1 cellular context compared by ENCODE assay signal in the genomic region with DNA sequence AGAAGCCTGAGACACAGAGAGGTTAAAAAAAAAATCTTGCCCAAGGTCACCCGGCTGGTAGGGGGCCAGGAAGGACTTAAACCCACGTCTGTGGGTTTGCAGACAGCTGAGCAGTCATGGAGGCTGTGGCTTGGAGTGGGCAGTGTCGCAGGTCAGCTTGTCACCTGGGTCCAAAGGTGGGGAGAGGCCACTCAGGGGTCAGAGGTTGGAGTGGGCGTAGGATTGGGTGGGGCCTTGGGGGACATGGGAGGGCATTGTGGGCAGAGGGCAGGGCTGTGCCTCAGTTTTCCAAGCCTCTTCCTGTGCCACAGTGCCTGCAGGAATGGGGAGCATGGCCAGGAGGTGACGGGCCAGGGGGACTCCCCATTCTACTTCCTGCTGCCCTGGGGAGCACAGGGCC.
TF ChIP-seq lines count a peak whose summit lies in the region.

No MANE protein-coding gene starts in this region.

TF ChIP-seq in GM23338, 12 proteins besides CTCF, POLR2A, EP300 and RAD21 (continued from another document):
- TF ChIP-seq, protein P1, sequence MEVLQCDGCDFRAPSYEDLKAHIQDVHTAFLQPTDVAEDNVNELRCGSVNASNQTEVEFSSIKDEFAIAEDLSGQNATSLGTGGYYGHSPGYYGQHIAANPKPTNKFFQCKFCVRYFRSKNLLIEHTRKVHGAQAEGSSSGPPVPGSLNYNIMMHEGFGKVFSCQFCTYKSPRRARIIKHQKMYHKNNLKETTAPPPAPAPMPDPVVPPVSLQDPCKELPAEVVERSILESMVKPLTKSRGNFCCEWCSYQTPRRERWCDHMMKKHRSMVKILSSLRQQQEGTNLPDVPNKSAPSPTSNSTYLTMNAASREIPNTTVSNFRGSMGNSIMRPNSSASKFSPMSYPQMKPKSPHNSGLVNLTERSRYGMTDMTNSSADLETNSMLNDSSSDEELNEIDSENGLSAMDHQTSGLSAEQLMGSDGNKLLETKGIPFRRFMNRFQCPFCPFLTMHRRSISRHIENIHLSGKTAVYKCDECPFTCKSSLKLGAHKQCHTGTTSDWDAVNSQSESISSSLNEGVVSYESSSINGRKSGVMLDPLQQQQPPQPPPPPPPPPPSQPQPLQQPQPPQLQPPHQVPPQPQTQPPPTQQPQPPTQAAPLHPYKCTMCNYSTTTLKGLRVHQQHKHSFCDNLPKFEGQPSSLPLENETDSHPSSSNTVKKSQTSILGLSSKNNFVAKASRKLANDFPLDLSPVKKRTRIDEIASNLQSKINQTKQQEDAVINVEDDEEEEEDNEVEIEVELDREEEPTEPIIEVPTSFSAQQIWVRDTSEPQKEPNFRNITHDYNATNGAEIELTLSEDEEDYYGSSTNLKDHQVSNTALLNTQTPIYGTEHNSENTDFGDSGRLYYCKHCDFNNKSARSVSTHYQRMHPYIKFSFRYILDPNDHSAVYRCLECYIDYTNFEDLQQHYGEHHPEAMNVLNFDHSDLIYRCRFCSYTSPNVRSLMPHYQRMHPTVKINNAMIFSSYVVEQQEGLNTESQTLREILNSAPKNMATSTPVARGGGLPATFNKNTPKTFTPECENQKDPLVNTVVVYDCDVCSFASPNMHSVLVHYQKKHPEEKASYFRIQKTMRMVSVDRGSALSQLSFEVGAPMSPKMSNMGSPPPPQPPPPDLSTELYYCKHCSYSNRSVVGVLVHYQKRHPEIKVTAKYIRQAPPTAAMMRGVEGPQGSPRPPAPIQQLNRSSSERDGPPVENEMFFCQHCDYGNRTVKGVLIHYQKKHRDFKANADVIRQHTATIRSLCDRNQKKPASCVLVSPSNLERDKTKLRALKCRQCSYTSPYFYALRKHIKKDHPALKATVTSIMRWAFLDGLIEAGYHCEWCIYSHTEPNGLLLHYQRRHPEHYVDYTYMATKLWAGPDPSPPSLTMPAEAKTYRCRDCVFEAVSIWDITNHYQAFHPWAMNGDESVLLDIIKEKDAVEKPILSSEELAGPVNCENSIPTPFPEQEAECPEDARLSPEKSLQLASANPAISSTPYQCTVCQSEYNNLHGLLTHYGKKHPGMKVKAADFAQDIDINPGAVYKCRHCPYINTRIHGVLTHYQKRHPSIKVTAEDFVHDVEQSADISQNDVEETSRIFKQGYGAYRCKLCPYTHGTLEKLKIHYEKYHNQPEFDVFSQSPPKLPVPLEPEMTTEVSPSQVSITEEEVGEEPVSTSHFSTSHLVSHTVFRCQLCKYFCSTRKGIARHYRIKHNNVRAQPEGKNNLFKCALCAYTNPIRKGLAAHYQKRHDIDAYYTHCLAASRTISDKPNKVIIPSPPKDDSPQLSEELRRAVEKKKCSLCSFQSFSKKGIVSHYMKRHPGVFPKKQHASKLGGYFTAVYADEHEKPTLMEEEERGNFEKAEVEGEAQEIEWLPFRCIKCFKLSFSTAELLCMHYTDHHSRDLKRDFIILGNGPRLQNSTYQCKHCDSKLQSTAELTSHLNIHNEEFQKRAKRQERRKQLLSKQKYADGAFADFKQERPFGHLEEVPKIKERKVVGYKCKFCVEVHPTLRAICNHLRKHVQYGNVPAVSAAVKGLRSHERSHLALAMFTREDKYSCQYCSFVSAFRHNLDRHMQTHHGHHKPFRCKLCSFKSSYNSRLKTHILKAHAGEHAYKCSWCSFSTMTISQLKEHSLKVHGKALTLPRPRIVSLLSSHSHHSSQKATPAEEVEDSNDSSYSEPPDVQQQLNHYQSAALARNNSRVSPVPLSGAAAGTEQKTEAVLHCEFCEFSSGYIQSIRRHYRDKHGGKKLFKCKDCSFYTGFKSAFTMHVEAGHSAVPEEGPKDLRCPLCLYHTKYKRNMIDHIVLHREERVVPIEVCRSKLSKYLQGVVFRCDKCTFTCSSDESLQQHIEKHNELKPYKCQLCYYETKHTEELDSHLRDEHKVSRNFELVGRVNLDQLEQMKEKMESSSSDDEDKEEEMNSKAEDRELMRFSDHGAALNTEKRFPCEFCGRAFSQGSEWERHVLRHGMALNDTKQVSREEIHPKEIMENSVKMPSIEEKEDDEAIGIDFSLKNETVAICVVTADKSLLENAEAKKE (CRISPR knock-in tag; IDR thresholded peaks at IDR 0.05): no peak
- TF ChIP-seq ZNF114 (CRISPR knock-in tag; IDR thresholded peaks at IDR 0.05): no peak
- TF ChIP-seq EZH2phosphoT487 (IDR thresholded peaks at IDR 0.05; ENCODE audit: unreplicated experiment): no peak
- TF ChIP-seq CREB1 (CRISPR knock-in tag; IDR thresholded peaks at IDR 0.05; ENCODE audit: low read depth): no peak
- no peak for TF ChIP-seq POLR2AphosphoS5 (IDR thresholded peaks at IDR 0.05; ENCODE audit: low read depth)
- no peak for TF ChIP-seq STAT1 (IDR thresholded peaks at IDR 0.05; ENCODE audit: unreplicated experiment)
- TF ChIP-seq, protein P2, sequence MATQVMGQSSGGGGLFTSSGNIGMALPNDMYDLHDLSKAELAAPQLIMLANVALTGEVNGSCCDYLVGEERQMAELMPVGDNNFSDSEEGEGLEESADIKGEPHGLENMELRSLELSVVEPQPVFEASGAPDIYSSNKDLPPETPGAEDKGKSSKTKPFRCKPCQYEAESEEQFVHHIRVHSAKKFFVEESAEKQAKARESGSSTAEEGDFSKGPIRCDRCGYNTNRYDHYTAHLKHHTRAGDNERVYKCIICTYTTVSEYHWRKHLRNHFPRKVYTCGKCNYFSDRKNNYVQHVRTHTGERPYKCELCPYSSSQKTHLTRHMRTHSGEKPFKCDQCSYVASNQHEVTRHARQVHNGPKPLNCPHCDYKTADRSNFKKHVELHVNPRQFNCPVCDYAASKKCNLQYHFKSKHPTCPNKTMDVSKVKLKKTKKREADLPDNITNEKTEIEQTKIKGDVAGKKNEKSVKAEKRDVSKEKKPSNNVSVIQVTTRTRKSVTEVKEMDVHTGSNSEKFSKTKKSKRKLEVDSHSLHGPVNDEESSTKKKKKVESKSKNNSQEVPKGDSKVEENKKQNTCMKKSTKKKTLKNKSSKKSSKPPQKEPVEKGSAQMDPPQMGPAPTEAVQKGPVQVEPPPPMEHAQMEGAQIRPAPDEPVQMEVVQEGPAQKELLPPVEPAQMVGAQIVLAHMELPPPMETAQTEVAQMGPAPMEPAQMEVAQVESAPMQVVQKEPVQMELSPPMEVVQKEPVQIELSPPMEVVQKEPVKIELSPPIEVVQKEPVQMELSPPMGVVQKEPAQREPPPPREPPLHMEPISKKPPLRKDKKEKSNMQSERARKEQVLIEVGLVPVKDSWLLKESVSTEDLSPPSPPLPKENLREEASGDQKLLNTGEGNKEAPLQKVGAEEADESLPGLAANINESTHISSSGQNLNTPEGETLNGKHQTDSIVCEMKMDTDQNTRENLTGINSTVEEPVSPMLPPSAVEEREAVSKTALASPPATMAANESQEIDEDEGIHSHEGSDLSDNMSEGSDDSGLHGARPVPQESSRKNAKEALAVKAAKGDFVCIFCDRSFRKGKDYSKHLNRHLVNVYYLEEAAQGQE (IDR thresholded peaks at IDR 0.05; ENCODE audit: unreplicated experiment): no peak
- no peak for TF ChIP-seq ZNF331 (CRISPR knock-in tag; IDR thresholded peaks at IDR 0.05; ENCODE audit: low read depth)
- no peak for TF ChIP-seq EZH2 (IDR thresholded peaks at IDR 0.05; ENCODE audit: low read depth, unreplicated experiment)
- no peak for TF ChIP-seq NANOG (IDR thresholded peaks at IDR 0.05; ENCODE audit: borderline replicate concordance)
- TF ChIP-seq, protein P3, sequence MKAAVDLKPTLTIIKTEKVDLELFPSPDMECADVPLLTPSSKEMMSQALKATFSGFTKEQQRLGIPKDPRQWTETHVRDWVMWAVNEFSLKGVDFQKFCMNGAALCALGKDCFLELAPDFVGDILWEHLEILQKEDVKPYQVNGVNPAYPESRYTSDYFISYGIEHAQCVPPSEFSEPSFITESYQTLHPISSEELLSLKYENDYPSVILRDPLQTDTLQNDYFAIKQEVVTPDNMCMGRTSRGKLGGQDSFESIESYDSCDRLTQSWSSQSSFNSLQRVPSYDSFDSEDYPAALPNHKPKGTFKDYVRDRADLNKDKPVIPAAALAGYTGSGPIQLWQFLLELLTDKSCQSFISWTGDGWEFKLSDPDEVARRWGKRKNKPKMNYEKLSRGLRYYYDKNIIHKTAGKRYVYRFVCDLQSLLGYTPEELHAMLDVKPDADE (IDR thresholded peaks at IDR 0.05): no peak
TF ChIP-seq in GM23338: peak in this region for 0.
